ENCODE assay signal across 18 cellular contexts in the genomic region with DNA sequence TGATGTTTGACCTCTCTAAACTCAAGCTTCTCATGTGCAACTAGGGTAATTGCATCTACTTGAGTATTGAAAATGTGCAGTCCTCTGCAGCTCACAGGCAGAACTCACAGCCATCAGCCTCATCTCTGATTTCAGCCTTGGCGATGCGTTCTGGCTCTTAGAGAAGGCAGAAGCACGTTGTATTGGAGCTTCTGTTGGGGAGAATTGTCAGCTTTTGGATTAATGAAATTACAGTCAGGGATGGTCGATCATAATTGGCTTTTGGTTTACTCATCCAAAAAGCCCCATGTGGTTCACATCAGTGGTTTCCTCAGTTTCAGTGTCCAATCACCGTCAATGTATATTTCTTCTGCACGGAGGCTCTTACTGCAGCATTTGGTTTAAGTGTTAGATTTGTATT.
A peak's percentile ranks its signal among the peaks of the same experiment; 100 is the strongest.
DNase-seq lines count a peak whose midpoint lies in the region; ATAC-seq and TF ChIP-seq lines count a peak whose summit lies in the region.
"Had no signal": no experiment of that assay in that cellular context is flagged by ENCODE, and none has a peak within 500 bp of the region (broad histone marks: within the 10 kb centered on the region; RNA-seq: fewer than 3 reads in every experiment).

No MANE protein-coding gene starts in this region.

- H3K4me3 ChIP-seq in hepatocyte, result no peak overlapping the region
- no peak overlapping the region for H3K4me3 ChIP-seq in psoas muscle
- H3K4me3 ChIP-seq in adrenal gland, result no peak overlapping the region
- H3K4me3 ChIP-seq: K562, Peyer's patch had no signal

- H3K9me2 ChIP-seq in hepatocyte (replicated peaks; ENCODE audit: insufficient read depth), result no peaks in the 10 kb centered on the region

- H2AFZ ChIP-seq in hepatocyte, result no peak overlapping the region

- H3K9me3 ChIP-seq in hepatocyte (ENCODE audit: low read depth), result no peaks in the 10 kb centered on the region
- H3K9me3 ChIP-seq in psoas muscle, result no peaks in the 10 kb centered on the region
- H3K9me3 ChIP-seq in adrenal gland (replicated peaks in 1 of 3), result no peaks in the 10 kb centered on the region

- H3K4me1 ChIP-seq in hepatocyte (ENCODE audit: insufficient read depth), result peaks cover 3% of the 10 kb centered on the region
- H3K4me1 ChIP-seq in psoas muscle, result no peaks in the 10 kb centered on the region
- no peaks in the 10 kb centered on the region for H3K4me1 ChIP-seq in adrenal gland (replicated peaks in 1 of 2)
- H3K4me1 ChIP-seq: Peyer's patch had no signal

- H3K27ac ChIP-seq in hepatocyte (no peak overlapping the region), psoas muscle (no peak overlapping the region), adrenal gland (no peak overlapping the region)
- H3K27ac ChIP-seq: 22Rv1, Peyer's patch had no signal

- peak; percentile 13 for DNase-seq in NCI-H1092 treated with DMSO at 0.1 percent for 48 hours (lab: John Stamatoyannopoulos, UW)
- DNase-seq in NCI-H1092 (lab: John Stamatoyannopoulos, UW), result no peak
- peak; percentile 10 for DNase-seq in NCI-H69 (lab: John Stamatoyannopoulos, UW)
- DNase-seq in hepatocyte (ENCODE audit: low spot score), result no peak
- DNase-seq in retina, result peak; percentile 57
- DNase-seq in psoas muscle, result no peak
- no peak for DNase-seq in adrenal gland
- no peak for DNase-seq in dedifferentiated amniotic fluid mesenchymal stem cell (ENCODE audit: extremely low spot score)
- DNase-seq: AML-193, DMS79 treated with DMSO at 0.1 percent for 48 hours, GOT3, NCI-H187 treated with DMSO at 0.1 percent for 48 hours, NCI-H524, Peyer's patch, Right ventricle myocardium superior had no signal

- intact Hi-C loops in psoas muscle (cut with DNase I) (no loop called here), adrenal gland (cut with DNase I) (no loop called here)

- H3K36me3 ChIP-seq in hepatocyte (replicated peaks; ENCODE audit: insufficient read depth, low read depth) (no peaks in the 10 kb centered on the region), psoas muscle (ENCODE audit: insufficient read depth in 1 of 2, low read depth in 1 of 2) (no peaks in the 10 kb centered on the region), adrenal gland (replicated peaks in 1 of 2) (no peaks in the 10 kb centered on the region)
- H3K36me3 ChIP-seq: Peyer's patch had no signal

- peak overlapping the region; percentile 22 for H3K4me2 ChIP-seq in hepatocyte

- H4K20me1 ChIP-seq in hepatocyte (ENCODE audit: insufficient read depth, poor library complexity, severe bottlenecking), result no peaks in the 10 kb centered on the region

- WGBS in hepatocyte (ENCODE audit: low lambda C conversion rate, missing lambda C conversion rate), result 42% methylated on average over 6 of the region's 6 CpGs
- WGBS in psoas muscle, 3 donors, result 23 to 35% (median 23%) methylated on average over 6 of the region's 6 CpGs
- WGBS in adrenal gland, 4 donors, result 54 to 71% (median 65%) methylated on average over 6 of the region's 6 CpGs

- no peaks in the 10 kb centered on the region for H3K27me3 ChIP-seq in hepatocyte
- H3K27me3 ChIP-seq in psoas muscle (ENCODE audit: insufficient read depth in 3 of 3, low read length in 2 of 3), result no peaks in the 10 kb centered on the region
- no peaks in the 10 kb centered on the region for H3K27me3 ChIP-seq in adrenal gland
- H3K27me3 ChIP-seq: Peyer's patch had no signal

- no peak for TF ChIP-seq POLR2A in adrenal gland (IDR thresholded peaks at IDR 0.05)

- TF ChIP-seq CTCF in hepatocyte (IDR thresholded peaks at IDR 0.05; ENCODE audit: poor library complexity) (no peak), psoas muscle (IDR thresholded peaks at IDR 0.05) (no peak), adrenal gland (IDR thresholded peaks at IDR 0.05) (no peak)

- H3K79me2 ChIP-seq in hepatocyte, result no peaks in the 10 kb centered on the region

- no peak for ATAC-seq in psoas muscle
- ATAC-seq: HCT116, K562 had no signal

Comparison
In these comparisons a context has a peak if more than half of its experiments do, and no peak if none do; other contexts are left out.
1. DNase-seq: peak in NCI-H1092 treated with DMSO at 0.1 percent for 48 hours (single experiment), NCI-H69 (single experiment) and retina (single experiment); none in NCI-H1092 (single experiment), hepatocyte (single experiment), psoas muscle (0 of 2), adrenal gland (0 of 7) and dedifferentiated amniotic fluid mesenchymal stem cell (single experiment).